In genomic region chr3:141360888-141361598, GRCh38 we compare ENCODE assay signal across 8 cellular contexts. TPM values are rescaled to one million over a fixed set of nuclear protein-coding genes. Genes with fewer than 3 reads are reported as not detected.
DNase-seq lines count a peak whose midpoint lies in the region; ATAC-seq and TF ChIP-seq lines count a peak whose summit lies in the region.

No MANE protein-coding gene starts in this region.

- no peaks in the 10 kb centered on the region for H3K36me3 ChIP-seq in A673 (ENCODE audit: insufficient read depth, low read length, poor library complexity, severe bottlenecking)

- H3K4me3 ChIP-seq in A673 (ENCODE audit: low read depth, low read length, poor library complexity, severe bottlenecking): peak overlapping the region; percentile 15
- peak overlapping the region; percentile 19 for H3K4me3 ChIP-seq in retinal pigment epithelial cell (ENCODE audit: low read length)

- BruUV-seq in A673 (replicated peaks; lab: Mats Ljungman, UMichigan): no TSS peak

- peak; percentile 76 for DNase-seq in A673 (ENCODE audit: low spot score)
- peak; percentile 70 for DNase-seq in GM04504 (ENCODE audit: low read depth)
- peak; percentile 9 for DNase-seq in NCI-H446 treated with DMSO at 0.1 percent for 48 hours (lab: John Stamatoyannopoulos, UW)
- peak; percentile 78 for DNase-seq in amniotic stem cell (lab: John Stamatoyannopoulos, UW)
- DNase-seq in left ventricle myocardium superior: no peak
- no peak for DNase-seq in retinal pigment epithelial cell (ENCODE audit: low read depth)

- no peaks in the 10 kb centered on the region for H3K9me3 ChIP-seq in A673 (ENCODE audit: low read depth, low read length, poor library complexity, severe bottlenecking)

- peak; percentile 83 for TF ChIP-seq CTCF in A673 (conservative IDR thresholded peaks at IDR 0.05; ENCODE audit: low read depth, low read length)
- peak; percentile 87 for TF ChIP-seq CTCF in retinal pigment epithelial cell (conservative IDR thresholded peaks at IDR 0.05; ENCODE audit: low read depth, low read length)

- peak; percentile 61 for ATAC-seq in HG02870 (IDR thresholded peaks at IDR 0.05; ENCODE audit: unreplicated experiment)
- ATAC-seq in left ventricle myocardium superior: peak; percentile 84
- no peak for ATAC-seq in HG03469 (IDR thresholded peaks at IDR 0.05; ENCODE audit: unreplicated experiment)

- no peaks in the 10 kb centered on the region for H3K4me1 ChIP-seq in A673 (ENCODE audit: insufficient read depth, low read length, poor library complexity, severe bottlenecking)

- intact Hi-C loops in A673 (cut with micrococcal nuclease; ENCODE audit: unreplicated experiment) (loop anchor here (1.0 to 10.0 kb wide), 2 partner anchors 94 to 204 kb away; no protein-coding TSS in a partner anchor), left ventricle myocardium superior (cut with micrococcal nuclease) (loop anchor here (2.0 to 10.0 kb wide), 2 partner anchors 46 to 92 kb away; no protein-coding TSS in a partner anchor)

- H3K27ac ChIP-seq in A673 (ENCODE audit: low read depth, low read length, poor library complexity, severe bottlenecking): no peak overlapping the region

- no peaks in the 10 kb centered on the region for H3K27me3 ChIP-seq in A673 (replicated peaks; ENCODE audit: insufficient read depth, low read depth, low read length, poor library complexity)

- CTCF ChIA-PET in A673 (lab: Charles Lee): interaction anchor here (0.5 to 1.5 kb wide), 10 partner anchors 25 to 201 kb away, joined by 3 to 11 read pairs (median 5); no protein-coding TSS in a partner anchor

- POLR2A ChIA-PET in A673 (lab: Charles Lee; ENCODE audit: low non-redundant PET): interaction anchor here (0.6 kb wide), 1 partner anchor 200 kb away, joined by 6 read pairs; no protein-coding TSS in a partner anchor

RNA-seq across cellular contexts. Expression of gene ZBTB38, which starts 7.3 kb away (rescaled TPM):
- total RNA-seq in A673 (2021) (19.1 and 23.7 TPM in 2 replicates), left ventricle myocardium superior (105 TPM)

Comparison
In these comparisons a context has a peak if more than half of its experiments do, and no peak if none do; other contexts are left out.
1. DNase-seq: peak in A673 (single experiment), GM04504 (single experiment), NCI-H446 treated with DMSO at 0.1 percent for 48 hours (single experiment) and amniotic stem cell (single experiment); none in left ventricle myocardium superior (single experiment) and retinal pigment epithelial cell (single experiment).